In the genomic region with DNA sequence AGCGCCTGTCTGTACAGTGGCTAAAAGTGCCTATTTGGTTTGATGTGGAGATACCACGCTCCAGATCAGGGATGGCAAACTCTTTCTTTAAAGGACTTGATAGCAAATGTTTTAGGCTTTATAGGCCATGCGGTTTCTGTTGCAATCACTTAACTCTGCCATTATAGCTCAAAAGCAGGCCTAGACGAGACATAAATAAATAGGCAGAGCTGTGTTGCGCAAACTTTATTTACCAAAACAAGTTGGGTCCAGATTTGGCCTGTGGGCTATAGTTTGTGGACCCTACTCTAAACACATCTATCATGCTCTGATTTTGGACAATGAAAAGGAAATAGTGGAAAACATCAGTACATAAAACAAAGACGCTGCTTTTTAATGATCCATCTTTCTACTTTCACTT, we compare ENCODE assay signal across 20 cellular contexts.
A peak's percentile ranks its signal among the peaks of the same experiment; 100 is the strongest.
DNase-seq lines count a peak whose midpoint lies in the region; ATAC-seq, FAIRE-seq and TF ChIP-seq lines count a peak whose summit lies in the region.
"Had no signal": no experiment of that assay in that cellular context is flagged by ENCODE, and none has a peak within 500 bp of the region (broad histone marks: within the 10 kb centered on the region; RNA-seq: fewer than 3 reads in every experiment).

No MANE protein-coding gene starts in this region.

- H2BK5ac ChIP-seq in H1 (ENCODE audit: low read depth, low read length) = no peak overlapping the region

- no peak for TF ChIP-seq CTCF in AG04450 (IDR thresholded peaks at IDR 0.05; ENCODE audit: low read depth, low read length)
- TF ChIP-seq CTCF in Loucy (conservative IDR thresholded peaks at IDR 0.05; ENCODE audit: low read length) = no peak
- TF ChIP-seq CTCF in H1 (IDR thresholded peaks at IDR 0.05; ENCODE audit: control extremely low read depth in 1 of 3, insufficient read depth in 1 of 3, low read depth in 1 of 3, low read length in 3 of 3) = no peak
- no peak for TF ChIP-seq CTCF in osteoblast (IDR thresholded peaks at IDR 0.05; ENCODE audit: extremely low read depth, low read depth, low read length)
- TF ChIP-seq CTCF in gastrocnemius medialis (IDR thresholded peaks at IDR 0.05 in 4 of 5, conservative IDR thresholded peaks at IDR 0.05 in 1 of 5) = no peak
- TF ChIP-seq CTCF in heart right ventricle (IDR thresholded peaks at IDR 0.05) = no peak

- no peak overlapping the region for H4K91ac ChIP-seq in H1 (replicated peaks; ENCODE audit: insufficient read length, low read length)

- no peak overlapping the region for H4K8ac ChIP-seq in H1 (ENCODE audit: extremely low read depth, insufficient read depth, low read length)

- POLR2A ChIA-PET in AG04450 (lab: Yijun Ruan, JAX) (no interaction called here), H1 (lab: Charles Lee; ENCODE audit: partially characterized antibody) (no interaction called here)

- H3K9me2 ChIP-seq in Loucy (replicated peaks; ENCODE audit: low read depth, low read length) = no peaks in the 10 kb centered on the region

- H2BK120ac ChIP-seq in H1 (replicated peaks; ENCODE audit: low read depth, low read length) = no peak overlapping the region

- TF ChIP-seq RAD21 in H1 (IDR thresholded peaks at IDR 0.05 in 1 of 2, conservative IDR thresholded peaks at IDR 0.05 in 1 of 2; ENCODE audit: low read depth in 2 of 2, low read length in 2 of 2) = no peak

- no peak overlapping the region for H3K56ac ChIP-seq in H1 (replicated peaks; ENCODE audit: insufficient read length, low read depth, low read length)

- no peak overlapping the region for H3K4ac ChIP-seq in H1 (replicated peaks; ENCODE audit: insufficient read length, low read depth, low read length)

- intact Hi-C loops in gastrocnemius medialis (cut with DNase I; ENCODE audit: low total_unique reads) (no loop called here), heart right ventricle (cut with DNase I) (no loop called here)

- no peak overlapping the region for H2AK5ac ChIP-seq in H1 (ENCODE audit: low read depth, low read length)

- no peak overlapping the region for H3K23ac ChIP-seq in H1 (ENCODE audit: insufficient read length)

- H3K4me1 ChIP-seq in Loucy (ENCODE audit: insufficient read depth, low read length, poor library complexity, severe bottlenecking) (peaks cover 7% of the 10 kb centered on the region), H1 (replicated peaks in 1 of 4; ENCODE audit: control insufficient read depth in 3 of 4, insufficient read depth in 4 of 4, low read length in 3 of 4) (peaks cover 0 to 7% (median 2%) of the 10 kb centered on the region in 4 experiments; a peak in 5 of 7 replicates), osteoblast (ENCODE audit: insufficient read depth, low read length) (no peaks in the 10 kb centered on the region), gastrocnemius medialis (no peaks in the 10 kb centered on the region), heart right ventricle (no peaks in the 10 kb centered on the region)
- H3K4me1 ChIP-seq: BE2C had no signal

- H3K4me2 ChIP-seq in Loucy (ENCODE audit: low read depth, low read length, poor library complexity, severe bottlenecking) (no peak overlapping the region), H1 (ENCODE audit: insufficient read depth in 1 of 2, low read depth in 2 of 2, low read length in 2 of 2) (no peak overlapping the region), osteoblast (ENCODE audit: insufficient read depth, low read length) (no peak overlapping the region)
- H3K4me2 ChIP-seq: GM23338 had no signal

- peak overlapping the region; percentile 21 for H3K27ac ChIP-seq in AG04450 (ENCODE audit: low read depth, low read length)
- no peak overlapping the region for H3K27ac ChIP-seq in H1 (ENCODE audit: low read depth, low read length)
- H3K27ac ChIP-seq in osteoblast (ENCODE audit: low read depth, low read length) = no peak overlapping the region
- H3K27ac ChIP-seq in gastrocnemius medialis = no peak overlapping the region
- H3K27ac ChIP-seq in heart right ventricle = no peak overlapping the region

- H2AFZ ChIP-seq in Loucy (ENCODE audit: low read length) (peak overlapping the region; percentile 59), H1 (ENCODE audit: low read length) (no peak overlapping the region), osteoblast (ENCODE audit: low read length) (peak overlapping the region; percentile 47)
- H2AFZ ChIP-seq: GM23338 had no signal

- 80% methylated on average over 6 of the region's 6 CpGs; no CpG with 5 or more reads in 1 of the 2 experiments for WGBS in H1 (ENCODE audit: extremely low coverage in 1 of 2, insufficient coverage in 1 of 2, insufficient read length in 1 of 2, insufficient replicate concordance in 2 of 2, low coverage in 1 of 2, low lambda C conversion rate in 2 of 2, missing lambda C conversion rate in 1 of 2), 2 experiments
- WGBS in heart right ventricle, 2 donors = 87 to 95% methylated on average over 6 of the region's 6 CpGs

- in situ Hi-C loops in gastrocnemius medialis (cut with MboI; ENCODE audit: low sequenced_read_pairs in 4 of 4) = no loop called here

- TF ChIP-seq POLR2A in H1 (IDR thresholded peaks at IDR 0.05; ENCODE audit: control extremely low read depth in 1 of 2, low read depth in 2 of 2, low read length in 2 of 2) (no peak), gastrocnemius medialis (IDR thresholded peaks at IDR 0.05) (no peak)

- H3K36me3 ChIP-seq in Loucy (ENCODE audit: insufficient read depth, low read length) (no peaks in the 10 kb centered on the region), H1 (ENCODE audit: control insufficient read depth in 2 of 4, insufficient read depth in 4 of 4, low read length in 3 of 4) (no peaks in the 10 kb centered on the region), osteoblast (ENCODE audit: insufficient read depth, low read length) (no peaks in the 10 kb centered on the region), gastrocnemius medialis (no peaks in the 10 kb centered on the region), heart right ventricle (no peaks in the 10 kb centered on the region)

- no peak overlapping the region for H2BK20ac ChIP-seq in H1 (ENCODE audit: low read length)

- no peak for TF ChIP-seq EP300 in H1 (IDR thresholded peaks at IDR 0.05; ENCODE audit: borderline replicate concordance in 1 of 2, low read depth in 2 of 2, low read length in 2 of 2)

- H2BK12ac ChIP-seq in H1 (ENCODE audit: low read depth, low read length) = no peak overlapping the region

- H3K27me3 ChIP-seq in AG04450 (ENCODE audit: control insufficient read depth, insufficient read depth, low read length) (no peaks in the 10 kb centered on the region), Loucy (ENCODE audit: insufficient read depth, low read length, poor library complexity, severe bottlenecking) (no peaks in the 10 kb centered on the region), H1 (replicated peaks in 1 of 4; ENCODE audit: control insufficient read depth in 3 of 4, extremely low read depth in 1 of 4, insufficient read depth in 3 of 4, low read length in 3 of 4) (no peaks in the 10 kb centered on the region), osteoblast (ENCODE audit: insufficient read depth, low read length) (no peaks in the 10 kb centered on the region), gastrocnemius medialis (no peaks in the 10 kb centered on the region), heart right ventricle (no peaks in the 10 kb centered on the region)
- H3K27me3 ChIP-seq: BE2C had no signal

- no peaks in the 10 kb centered on the region for H3K79me1 ChIP-seq in H1 (ENCODE audit: low read depth, low read length)

- no peak for FAIRE-seq in H1 (lab: Jason Lieb, UNC)
- FAIRE-seq: D721Med, GM12892, HTR-8/SVneo had no signal

- no peak overlapping the region for H3K14ac ChIP-seq in H1 (ENCODE audit: insufficient read length)

- DNase-seq in AG04450 (ENCODE audit: low read depth, low spot score) = no peak
- DNase-seq in H1 (ENCODE audit: low read depth in 1 of 2, low spot score in 2 of 2) = no peak
- DNase-seq in osteoblast (ENCODE audit: insufficient read length, low spot score, missing footprints) = no peak
- DNase-seq in gastrocnemius medialis = no peak
- no peak for DNase-seq in A172 (ENCODE audit: low spot score)
- DNase-seq in heart right ventricle = no peak
- DNase-seq: 8988T; BE2C; C1 segment of cervical spinal cord; CD4-positive, CD25-positive, alpha-beta regulatory T cell; CD8-positive, alpha-beta memory T cell; COR-L47; GDM1; H7 had no signal

- H3F3A ChIP-seq in Loucy (ENCODE audit: low read depth) = no peaks in the 10 kb centered on the region

- H4K5ac ChIP-seq in H1 (ENCODE audit: insufficient read length, low read depth, low read length) = no peak overlapping the region

- no peaks in the 10 kb centered on the region for H3K79me2 ChIP-seq in Loucy (ENCODE audit: insufficient read depth, low read length)
- no peaks in the 10 kb centered on the region for H3K79me2 ChIP-seq in H1 (ENCODE audit: control insufficient read depth in 1 of 2, insufficient read depth in 2 of 2, low read length in 2 of 2)
- no peaks in the 10 kb centered on the region for H3K79me2 ChIP-seq in osteoblast (ENCODE audit: insufficient read depth, low read length)

- H3K9ac ChIP-seq in Loucy (ENCODE audit: low read depth, low read length, poor library complexity, severe bottlenecking) (no peak overlapping the region), H1 (replicated peaks in 1 of 4; ENCODE audit: extremely low read depth in 1 of 4, low read depth in 3 of 4, low read length in 3 of 4) (no peak overlapping the region; a peak in 1 of 7 replicates)

- H3K4me3 ChIP-seq in AG04450 (ENCODE audit: low read depth, low read length) (no peak overlapping the region), Loucy (ENCODE audit: low read length, poor library complexity, severe bottlenecking) (no peak overlapping the region), H1 (ENCODE audit: extremely low read depth in 1 of 4, insufficient read depth in 2 of 4, low read depth in 3 of 4, low read length in 4 of 4) (no peak overlapping the region), osteoblast (ENCODE audit: insufficient read depth, low read length) (no peak overlapping the region), gastrocnemius medialis (no peak overlapping the region), heart right ventricle (no peak overlapping the region)
- H3K4me3 ChIP-seq: GM23338 had no signal

- ATAC-seq in gastrocnemius medialis (no peak), heart right ventricle (no peak)
- ATAC-seq: GM23338, HCT116 had no signal

- CTCF ChIA-PET in AG04450 (lab: Charles Lee) (no interaction called here), H1 (lab: Charles Lee; ENCODE audit: partially characterized antibody) (no interaction called here)

- no peaks in the 10 kb centered on the region; the same call in 1 of the 2 replicates for H3K23me2 ChIP-seq in H1 (ENCODE audit: low read depth, low read length)

- no peak overlapping the region for H2BK15ac ChIP-seq in H1 (ENCODE audit: low read length)

- H4K20me1 ChIP-seq in Loucy (ENCODE audit: insufficient read depth, low read length, poor library complexity, severe bottlenecking) (no peaks in the 10 kb centered on the region), H1 (replicated peaks in 1 of 2; ENCODE audit: control insufficient read depth in 1 of 2, insufficient read depth in 2 of 2, low read length in 2 of 2) (no peaks in the 10 kb centered on the region), osteoblast (ENCODE audit: insufficient read depth, low read length) (no peaks in the 10 kb centered on the region)

- H3K9me3 ChIP-seq in AG04450 (ENCODE audit: control insufficient read depth, insufficient read depth, low read length) (peaks cover 3% of the 10 kb centered on the region; the same call in 1 of the 2 replicates), Loucy (ENCODE audit: insufficient read depth, low read depth, low read length) (no peaks in the 10 kb centered on the region), H1 (ENCODE audit: insufficient read depth in 2 of 2, low read depth in 1 of 2, low read length in 1 of 2) (no peaks in the 10 kb centered on the region), osteoblast (ENCODE audit: low read depth, low read length) (no peaks in the 10 kb centered on the region), gastrocnemius medialis (no peaks in the 10 kb centered on the region), heart right ventricle (no peaks in the 10 kb centered on the region)
- H3K9me3 ChIP-seq: BE2C had no signal

- H3K18ac ChIP-seq in H1 (ENCODE audit: extremely low read depth, low read length) = no peak overlapping the region
